ENCODE assay signal across 11 cellular contexts in the genomic region with DNA sequence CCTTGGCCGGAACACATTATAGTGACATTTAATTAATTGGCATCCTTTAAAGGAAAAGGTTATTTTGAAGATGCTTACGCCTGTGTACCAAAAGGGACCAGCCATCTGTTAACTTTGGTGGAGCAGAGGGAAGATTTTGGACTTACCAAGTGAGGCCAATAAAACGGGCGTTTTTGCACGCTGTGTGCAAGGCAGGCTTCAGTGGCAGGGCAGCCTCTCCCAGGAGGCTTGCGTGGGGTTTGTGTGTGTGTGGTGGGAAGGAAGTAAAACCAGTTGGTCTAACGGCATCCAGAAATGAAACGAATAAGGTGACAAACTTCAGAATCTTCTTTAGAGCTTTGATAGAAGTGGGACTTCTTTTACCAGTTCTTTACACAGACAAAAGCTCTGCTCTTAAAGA.
A peak's percentile ranks its signal among the peaks of the same experiment; 100 is the strongest.
DNase-seq lines count a peak whose midpoint lies in the region; ATAC-seq and TF ChIP-seq lines count a peak whose summit lies in the region.
"Had no signal": no experiment of that assay in that cellular context is flagged by ENCODE, and none has a peak within 500 bp of the region (broad histone marks: within the 10 kb centered on the region; RNA-seq: fewer than 3 reads in every experiment).

No MANE protein-coding gene starts in this region.

- no peak overlapping the region for H3K9ac ChIP-seq in mesendoderm (ENCODE audit: low read length)

- H3K9me3 ChIP-seq in DOHH2 (ENCODE audit: control insufficient read depth, insufficient read depth, low read length) (no peaks in the 10 kb centered on the region), Peyer's patch (no peaks in the 10 kb centered on the region)

- peaks cover 29% of the 10 kb centered on the region for H3K4me1 ChIP-seq in DOHH2 (ENCODE audit: control insufficient read depth, low read length)
- no peaks in the 10 kb centered on the region for H3K4me1 ChIP-seq in Peyer's patch
- no peaks in the 10 kb centered on the region for H3K4me1 ChIP-seq in mesendoderm (ENCODE audit: control insufficient read depth, low read depth, low read length)

- no peak overlapping the region for H2BK5ac ChIP-seq in mesendoderm (ENCODE audit: low read length)

- no peak overlapping the region for H3K56ac ChIP-seq in mesendoderm (ENCODE audit: low read length)

- peak in 2 of 3 donors; percentile 50 to 57 for DNase-seq in Peyer's patch
- no peak for DNase-seq in OCI-M2 (lab: John Stamatoyannopoulos, UW; ENCODE audit: unreplicated experiment)
- no peak for DNase-seq in Kasumi-1 (lab: John Stamatoyannopoulos, UW)
- DNase-seq in mesendoderm, result no peak
- DNase-seq: activated gamma-delta T cell treated with Interleukin-2 at 50 U/mL for 16 hours; effector memory CD4-positive, alpha-beta T cell; stimulated activated CD4-positive, alpha-beta T cell treated with anti-CD3 and anti-CD28 coated beads, Interleukin-4, amount 100 ng/mL, for 1 hour had no signal

- no peaks in the 10 kb centered on the region for H3F3A ChIP-seq in DOHH2 (ENCODE audit: control insufficient read depth, insufficient read depth)

- H3K23ac ChIP-seq in mesendoderm (ENCODE audit: low read length), result no peak overlapping the region

- no peaks in the 10 kb centered on the region for H3K36me3 ChIP-seq in DOHH2 (ENCODE audit: control insufficient read depth, low read length)
- no peaks in the 10 kb centered on the region for H3K36me3 ChIP-seq in Peyer's patch
- H3K36me3 ChIP-seq in mesendoderm (ENCODE audit: control insufficient read depth, insufficient read depth, low read length), result no peaks in the 10 kb centered on the region

- H3K4me2 ChIP-seq in DOHH2 (ENCODE audit: low read length) (peak overlapping the region; percentile 45), mesendoderm (ENCODE audit: low read length) (no peak overlapping the region)

- no peak overlapping the region for H2AK5ac ChIP-seq in mesendoderm (ENCODE audit: low read length)

- H2BK120ac ChIP-seq in mesendoderm (ENCODE audit: low read depth, low read length), result no peak overlapping the region

- H3K27me3 ChIP-seq in DOHH2 (ENCODE audit: control insufficient read depth, low read length) (peaks cover 4% of the 10 kb centered on the region; the same call in 1 of the 2 replicates), Peyer's patch (no peaks in the 10 kb centered on the region), mesendoderm (ENCODE audit: insufficient read depth, low read length, poor library complexity) (no peaks in the 10 kb centered on the region)

- H3K27ac ChIP-seq in DOHH2 (ENCODE audit: low read depth, low read length) (no peak overlapping the region), Peyer's patch (no peak overlapping the region), mesendoderm (ENCODE audit: low read depth, low read length) (no peak overlapping the region)

- no peaks in the 10 kb centered on the region for H4K20me1 ChIP-seq in DOHH2 (ENCODE audit: control insufficient read depth, insufficient read depth, low read depth, low read length)

- no peak overlapping the region for H3K18ac ChIP-seq in mesendoderm (ENCODE audit: low read length)

- H4K8ac ChIP-seq in mesendoderm (ENCODE audit: low read depth, low read length), result no peak overlapping the region

- TF ChIP-seq POLR2A in Peyer's patch (IDR thresholded peaks at IDR 0.05), result no peak

- no CpG with 5 or more reads among the region's 8 CpGs for WGBS in mesendoderm (ENCODE audit: extremely low coverage, insufficient coverage, low lambda C conversion rate)

- H3K4ac ChIP-seq in mesendoderm (ENCODE audit: low read depth, low read length), result no peak overlapping the region

- H2BK15ac ChIP-seq in mesendoderm (replicated peaks; ENCODE audit: low read depth), result no peak overlapping the region

- 0 out of 2 replicates have a peak overlapping the region, but pooled peaks have one; percentile 3 for H3K4me3 ChIP-seq in DOHH2 (ENCODE audit: low read length)
- no peak overlapping the region for H3K4me3 ChIP-seq in Peyer's patch
- no peak overlapping the region for H3K4me3 ChIP-seq in mesendoderm (ENCODE audit: low read length)

- no peak for TF ChIP-seq CTCF in DOHH2 (IDR thresholded peaks at IDR 0.05; ENCODE audit: low read depth, low read length, poor library complexity, severe bottlenecking)
- no peak for TF ChIP-seq CTCF in Peyer's patch (IDR thresholded peaks at IDR 0.05)

- peak; percentile 68 for ATAC-seq in GM19372 (IDR thresholded peaks at IDR 0.05; ENCODE audit: low read depth, unreplicated experiment)
- ATAC-seq in HG03103 (IDR thresholded peaks at IDR 0.05; ENCODE audit: low read depth, unreplicated experiment), result peak; percentile 55
- no peak for ATAC-seq in HG02763 (IDR thresholded peaks at IDR 0.05; ENCODE audit: unreplicated experiment)

- H3K79me1 ChIP-seq in mesendoderm (ENCODE audit: low read length), result no peaks in the 10 kb centered on the region

- H3K9me2 ChIP-seq in DOHH2 (replicated peaks; ENCODE audit: control insufficient read depth, low read length), result no peaks in the 10 kb centered on the region

- H3K79me2 ChIP-seq in DOHH2 (ENCODE audit: control insufficient read depth, low read length) (no peaks in the 10 kb centered on the region), mesendoderm (ENCODE audit: control insufficient read depth, insufficient read depth, low read length) (no peaks in the 10 kb centered on the region)

- H4K5ac ChIP-seq in mesendoderm (ENCODE audit: low read length), result no peak overlapping the region

Comparison
In these comparisons a context has a peak if more than half of its experiments do, and no peak if none do; other contexts are left out.
1. DNase-seq: peak in Peyer's patch (2 of 3); none in OCI-M2 (single experiment), Kasumi-1 (0 of 2) and mesendoderm (single experiment).